Comparison of ENCODE assay signal across 8 cellular contexts in genomic region chr9:97803167-97804058, GRCh38. TPM values are rescaled to one million over a fixed set of nuclear protein-coding genes. Genes with fewer than 3 reads are reported as not detected.
DNase-seq lines count a peak whose midpoint lies in the region; ATAC-seq and TF ChIP-seq lines count a peak whose summit lies in the region.

No MANE protein-coding gene starts in this region.

- H3K4me3 Mint-ChIP-seq in Caco-2 (ENCODE audit: unreplicated experiment) (peak overlapping the region; percentile 82), IgD-negative memory B cell (peak overlapping the region; percentile 75 to 93 (median 85)), glutamatergic neuron (ENCODE audit: unreplicated experiment) (peak overlapping the region; percentile 86), osteocyte (ENCODE audit: unreplicated experiment) (peak overlapping the region; percentile 72)

- no peak overlapping the region for H3K27ac ChIP-seq in thymus (ENCODE audit: low read depth)

- H3K36me3 ChIP-seq in Caco-2 (ENCODE audit: control insufficient read depth, insufficient read depth, low read length) (no peaks in the 10 kb centered on the region), thymus (ENCODE audit: control insufficient read depth, insufficient read depth) (no peaks in the 10 kb centered on the region)

- no peaks in the 10 kb centered on the region for H3K9me3 ChIP-seq in Caco-2
- H3K9me3 ChIP-seq in thymus (ENCODE audit: control insufficient read depth): no peaks in the 10 kb centered on the region

- WGBS in thymus: 2% methylated on average over 75 of the region's 75 CpGs

- peak; percentile 29 to 36 for TF ChIP-seq CTCF in Caco-2 (IDR thresholded peaks at IDR 0.05; ENCODE audit: insufficient read depth in 1 of 2, low read depth in 1 of 2, low read length in 1 of 2, severe bottlenecking in 1 of 2, unreplicated experiment in 1 of 2)
- no peak for TF ChIP-seq CTCF in glutamatergic neuron (IDR thresholded peaks at IDR 0.05; ENCODE audit: partially characterized antibody, unreplicated experiment)
- peak; percentile 7 for TF ChIP-seq CTCF in osteocyte (IDR thresholded peaks at IDR 0.05)

- no TSS peak for BruUV-seq in Caco-2 (replicated peaks; lab: Mats Ljungman, UMichigan)

- peaks cover 42% of the 10 kb centered on the region for H3K4me1 ChIP-seq in Caco-2
- H3K4me1 ChIP-seq in thymus (ENCODE audit: control insufficient read depth, insufficient read depth, low read length): peaks cover 3% of the 10 kb centered on the region

- POLR2A ChIA-PET in Caco-2 (lab: Charles Lee): interaction anchor here (0.6 to 1.0 kb wide), 4 partner anchors 43 to 180 kb away, joined by 3 to 4 read pairs (median 4); partner anchors contain the start of gene ANP32B

- H3K4me3 ChIP-seq in Caco-2 (ENCODE audit: low read depth, low read length): peak overlapping the region; percentile 66
- peak overlapping the region; percentile 51 for H3K4me3 ChIP-seq in thymus (ENCODE audit: low read length)

- peak overlapping the region; percentile 92 for H3K27ac Mint-ChIP-seq in Caco-2 (ENCODE audit: unreplicated experiment)
- peak overlapping the region in 2 of 3 donors; percentile 49 to 86 for H3K27ac Mint-ChIP-seq in IgD-negative memory B cell
- no peak overlapping the region for H3K27ac Mint-ChIP-seq in glutamatergic neuron (ENCODE audit: unreplicated experiment)
- H3K27ac Mint-ChIP-seq in osteocyte (ENCODE audit: unreplicated experiment): no peak overlapping the region

- peak; percentile 79 for ATAC-seq in GM21526 (IDR thresholded peaks at IDR 0.05; ENCODE audit: low FRiP score, unreplicated experiment)

- intact Hi-C loops in Caco-2 (cut with micrococcal nuclease; ENCODE audit: unreplicated experiment): loop anchor here (1.0 to 5.0 kb wide), 5 partner anchors 43 to 99 kb away; no protein-coding TSS in a partner anchor

- H3K36me3 Mint-ChIP-seq in Caco-2 (ENCODE audit: insufficient read depth, unreplicated experiment): peaks cover 19% of the 10 kb centered on the region
- peaks cover 2% of the 10 kb centered on the region for H3K36me3 Mint-ChIP-seq in IgD-negative memory B cell
- H3K36me3 Mint-ChIP-seq in glutamatergic neuron (ENCODE audit: unreplicated experiment): peaks cover 3% of the 10 kb centered on the region
- no peaks in the 10 kb centered on the region for H3K36me3 Mint-ChIP-seq in osteocyte (ENCODE audit: unreplicated experiment)

- CTCF ChIA-PET in Caco-2 (lab: Charles Lee): interaction anchor here (0.6 to 0.7 kb wide), 2 partner anchors 40 to 50 kb away, joined by 3 to 5 read pairs; no protein-coding TSS in a partner anchor

- H3K27me3 Mint-ChIP-seq in Caco-2 (ENCODE audit: insufficient read depth, unreplicated experiment) (no peaks in the 10 kb centered on the region), IgD-negative memory B cell (no peaks in the 10 kb centered on the region), glutamatergic neuron (ENCODE audit: unreplicated experiment) (peaks cover 8% of the 10 kb centered on the region), osteocyte (ENCODE audit: unreplicated experiment) (peaks cover 56% of the 10 kb centered on the region)

- H3K4me1 Mint-ChIP-seq in Caco-2 (ENCODE audit: low read depth, unreplicated experiment) (peaks cover 39% of the 10 kb centered on the region), IgD-negative memory B cell (peaks cover 0 to 5% (median 4%) of the 10 kb centered on the region in 3 donors), glutamatergic neuron (ENCODE audit: low read depth, unreplicated experiment) (peaks cover 2% of the 10 kb centered on the region), osteocyte (ENCODE audit: unreplicated experiment) (peaks cover 6% of the 10 kb centered on the region)

- no peaks in the 10 kb centered on the region for H3K27me3 ChIP-seq in Caco-2 (replicated peaks; ENCODE audit: control insufficient read depth, insufficient read depth, low read length)
- H3K27me3 ChIP-seq in thymus (ENCODE audit: control insufficient read depth, insufficient read depth): peaks cover 9% of the 10 kb centered on the region

- no peaks in the 10 kb centered on the region for H3K9me3 Mint-ChIP-seq in Caco-2 (ENCODE audit: unreplicated experiment)
- H3K9me3 Mint-ChIP-seq in IgD-negative memory B cell: peaks cover 0 to 5% (median 0%) of the 10 kb centered on the region in 3 donors
- H3K9me3 Mint-ChIP-seq in glutamatergic neuron (ENCODE audit: unreplicated experiment): peaks cover 5% of the 10 kb centered on the region
- H3K9me3 Mint-ChIP-seq in osteocyte (ENCODE audit: unreplicated experiment): no peaks in the 10 kb centered on the region

- DNase-seq in Caco-2 (peak; percentile 88 to 91), SHP77 (lab: John Stamatoyannopoulos, UW) (peak; percentile 39 to 66), glutamatergic neuron (peak; percentile 77), osteocyte (ENCODE audit: extremely low spot score, unreplicated experiment) (no peak)
- DNase-seq in activated naive CD4-positive, alpha-beta T cell treated with Interleukin-2 at 50 U/mL for 16 hours: peak; percentile 70

RNA-seq across cellular contexts. Expression of gene FOXE1, which starts 49.6 kb away (rescaled TPM):
- total RNA-seq in Caco-2 (2022) (not detected in 2 replicates), glutamatergic neuron (ENCODE audit: unreplicated experiment) (not detected), osteocyte (not detected in 2 replicates)
- polyA plus RNA-seq in IgD-negative memory B cell (not detected), thymus (4.4 TPM)

Comparison
In these comparisons a context has a peak if more than half of its experiments do, and no peak if none do; other contexts are left out.
1. H3K27ac Mint-ChIP-seq: peak in Caco-2 (single experiment) and IgD-negative memory B cell (2 of 3); none in glutamatergic neuron (single experiment) and osteocyte (single experiment).
2. Peak in every context shown above with its lines, with median percentiles within 50 percentile points of each other: H3K4me3 Mint-ChIP-seq.